ENCODE assay signal across 13 cellular contexts in genomic region chr1:95793893-95794292, GRCh38.
DNase-seq lines count a peak whose midpoint lies in the region; ATAC-seq and TF ChIP-seq lines count a peak whose summit lies in the region.
"Had no signal": no experiment of that assay in that cellular context is flagged by ENCODE, and none has a peak within 500 bp of the region (broad histone marks: within the 10 kb centered on the region; RNA-seq: fewer than 3 reads in every experiment).

No MANE protein-coding gene starts in this region.

- H3K9ac ChIP-seq in IMR-90 (ENCODE audit: low read depth, low read length) = no peak overlapping the region

- no peak overlapping the region for H2BK15ac ChIP-seq in IMR-90 (ENCODE audit: low read depth, low read length)

- no peak overlapping the region for H2BK120ac ChIP-seq in IMR-90 (ENCODE audit: low read depth, low read length)

- H3K36me3 ChIP-seq in IMR-90 (ENCODE audit: control insufficient read depth, insufficient read depth, low read length) (no peaks in the 10 kb centered on the region), WERI-Rb-1 (no peaks in the 10 kb centered on the region), uterus (no peaks in the 10 kb centered on the region)
- H3K36me3 ChIP-seq: right atrium auricular region had no signal

- no peak overlapping the region for H2AK9ac ChIP-seq in IMR-90 (replicated peaks; ENCODE audit: low read depth, low read length, poor library complexity)

- H3K4me2 ChIP-seq in IMR-90 (ENCODE audit: low read depth, low read length) = no peak overlapping the region

- H3K9me1 ChIP-seq in IMR-90 (ENCODE audit: insufficient read depth, low read length) = no peaks in the 10 kb centered on the region

- POLR2A ChIA-PET in IMR-90 (lab: Charles Lee; ENCODE audit: unreplicated experiment) = no interaction called here

- dilution Hi-C loops in IMR-90 (cut with HindIII; ENCODE audit: low sequenced_read_pairs, unreplicated experiment) = no loop called here

- H2AK5ac ChIP-seq in IMR-90 (ENCODE audit: low read depth, low read length) = no peak overlapping the region

- H3K4ac ChIP-seq in IMR-90 (ENCODE audit: low read depth, low read length) = no peak overlapping the region

- H3K27ac ChIP-seq in IMR-90 (ENCODE audit: insufficient read depth, low read length) (no peak overlapping the region), WERI-Rb-1 (no peak overlapping the region), uterus (no peak overlapping the region)
- H3K27ac ChIP-seq: right atrium auricular region had no signal

- ATAC-seq in IMR-90 (ENCODE audit: low read depth) = no peak
- ATAC-seq: mucosa of descending colon had no signal

- no peak for TF ChIP-seq POLR2A in IMR-90 (IDR thresholded peaks at IDR 0.05; ENCODE audit: low read depth, low read length)
- no peak for TF ChIP-seq POLR2A in uterus (IDR thresholded peaks at IDR 0.05)

- no peaks in the 10 kb centered on the region for H3K79me1 ChIP-seq in IMR-90 (ENCODE audit: low read depth in 1 of 2, low read length in 2 of 2)

- in situ Hi-C loops in IMR-90 (cut with MboI; ENCODE audit: low sequenced_read_pairs) = no loop called here

- no peak overlapping the region for H2BK20ac ChIP-seq in IMR-90 (ENCODE audit: low read depth, low read length)

- no peak overlapping the region for H3K18ac ChIP-seq in IMR-90 (ENCODE audit: low read depth, low read length)

- no peaks in the 10 kb centered on the region for H4K20me1 ChIP-seq in IMR-90 (ENCODE audit: insufficient read depth, low read length)

- no peak overlapping the region for H2BK5ac ChIP-seq in IMR-90 (ENCODE audit: low read depth, low read length, poor library complexity, severe bottlenecking)

- no peak overlapping the region for H4K91ac ChIP-seq in IMR-90 (ENCODE audit: insufficient read depth, low read depth, low read length)

- no peak overlapping the region for H4K5ac ChIP-seq in IMR-90 (ENCODE audit: low read depth, low read length)

- no peak overlapping the region for H4K8ac ChIP-seq in IMR-90 (ENCODE audit: low read depth in 2 of 2, low read length in 2 of 2)

- intact Hi-C loops in IMR-90 (cut with micrococcal nuclease) = loop anchor here (5.0 kb wide), 1 partner anchor 47 kb away; no protein-coding TSS in a partner anchor
- intact Hi-C loops in uterus (cut with DNase I; ENCODE audit: low total_unique reads) = no loop called here

- CTCF ChIA-PET in IMR-90 (lab: Yijun Ruan, JAX) = no interaction called here

- no TSS peak for BruUV-seq in IMR-90 (replicated peaks; lab: Mats Ljungman, UMichigan)

- H3K56ac ChIP-seq in IMR-90 (ENCODE audit: extremely low read depth, insufficient read depth, low read length) = no peak overlapping the region

- H3K14ac ChIP-seq in IMR-90 (replicated peaks; ENCODE audit: low read depth, low read length) = no peak overlapping the region

- TF ChIP-seq RAD21 in IMR-90 (IDR thresholded peaks at IDR 0.05; ENCODE audit: low read length) = no peak

- H3K9me3 ChIP-seq in IMR-90 (ENCODE audit: control insufficient read depth, insufficient read depth, low read length) (no peaks in the 10 kb centered on the region), WERI-Rb-1 (ENCODE audit: severe bottlenecking) (no peaks in the 10 kb centered on the region), uterus (no peaks in the 10 kb centered on the region)
- H3K9me3 ChIP-seq: mucosa of descending colon, right atrium auricular region had no signal

- H2AFZ ChIP-seq in IMR-90 (replicated peaks; ENCODE audit: low read length, poor library complexity) = no peak overlapping the region

- TF ChIP-seq CTCF in IMR-90 (conservative IDR thresholded peaks at IDR 0.05; ENCODE audit: low read depth, low read length) (0 out of 2 replicates have a peak, but pooled peaks have one; percentile 13), WERI-Rb-1 (IDR thresholded peaks at IDR 0.05; ENCODE audit: low read depth, low read length) (peak; percentile 46), uterus (IDR thresholded peaks at IDR 0.05) (no peak)

- 57% methylated on average over 1 of the region's 5 CpGs; no CpG with 5 or more reads in 1 of the 2 experiments for WGBS in IMR-90 (ENCODE audit: extremely low coverage in 2 of 2, insufficient read length in 1 of 2), 2 experiments

- DNase-seq in EL (peak; percentile 1), IMR-90 (no peak), WERI-Rb-1 (peak; percentile 33), left kidney (ENCODE audit: low read depth, low spot score) (peak; percentile 5), DMS114 treated with DMSO at 0.1 percent for 48 hours (lab: John Stamatoyannopoulos, UW; ENCODE audit: unreplicated experiment) (no peak), uterus (no peak), putamen (ENCODE audit: low spot score) (no peak)
- DNase-seq: activated naive CD8-positive, alpha-beta T cell treated with anti-CD3 and anti-CD28 coated beads for 36 hours; Karpas-422; mucosa of descending colon; NK-92 treated with Interleukin-12 subunit alpha and Interleukin-12 subunit beta, amount 100 ng/mL, for 24 hours; T1000 had no signal

- H3K4me1 ChIP-seq in IMR-90 (ENCODE audit: control insufficient read depth, insufficient read depth, low read length) (no peaks in the 10 kb centered on the region), uterus (no peaks in the 10 kb centered on the region)
- H3K4me1 ChIP-seq: right atrium auricular region had no signal

- no peak overlapping the region for H3K23ac ChIP-seq in IMR-90 (ENCODE audit: low read depth, low read length)

- H3K4me3 ChIP-seq in IMR-90 (ENCODE audit: insufficient read depth, low read depth, low read length) = no peak overlapping the region
- no peak overlapping the region for H3K4me3 ChIP-seq in WERI-Rb-1 (ENCODE audit: low read depth, low read length)
- no peak overlapping the region for H3K4me3 ChIP-seq in uterus
- H3K4me3 ChIP-seq: mucosa of descending colon, right atrium auricular region had no signal

- H3K27me3 ChIP-seq in IMR-90 (ENCODE audit: control insufficient read depth, insufficient read depth, low read length) = no peaks in the 10 kb centered on the region
- no peaks in the 10 kb centered on the region for H3K27me3 ChIP-seq in WERI-Rb-1 (ENCODE audit: insufficient read depth, low read depth, severe bottlenecking)
- no peaks in the 10 kb centered on the region for H3K27me3 ChIP-seq in uterus
- H3K27me3 ChIP-seq: right atrium auricular region had no signal

TF ChIP-seq in IMR-90, 13 proteins besides CTCF, POLR2A, EP300 and RAD21:
- TF ChIP-seq BHLHE40 (IDR thresholded peaks at IDR 0.05; ENCODE audit: low read depth, low read length) (no peak), MXI1 (IDR thresholded peaks at IDR 0.05; ENCODE audit: borderline replicate concordance, low read depth, low read length) (no peak)
TF ChIP-seq in IMR-90: peak in this region for 0.

Comparison
In these comparisons a context has a peak if more than half of its experiments do, and no peak if none do; other contexts are left out.
1. DNase-seq: peak in EL (single experiment), WERI-Rb-1 (single experiment) and left kidney (single experiment); none in IMR-90 (single experiment), DMS114 treated with DMSO at 0.1 percent for 48 hours (single experiment), uterus (0 of 2) and putamen (single experiment).
2. CTCF ChIP-seq: peak in IMR-90 (single experiment) and WERI-Rb-1 (single experiment); none in uterus (0 of 4).